Comparison of ENCODE assay signal across 15 cellular contexts in genomic region chr17:55334881-55335523, GRCh38.
A peak's percentile ranks its signal among the peaks of the same experiment; 100 is the strongest.
DNase-seq lines count a peak whose midpoint lies in the region; ATAC-seq, FAIRE-seq and TF ChIP-seq lines count a peak whose summit lies in the region.
"Had no signal": no experiment of that assay in that cellular context is flagged by ENCODE, and none has a peak within 500 bp of the region (broad histone marks: within the 10 kb centered on the region; RNA-seq: fewer than 3 reads in every experiment).

No MANE protein-coding gene starts in this region.

- peak overlapping the region; percentile 48 for H3K4me3 ChIP-seq in HUES48 (ENCODE audit: low read depth, low read length)
- no peak overlapping the region for H3K4me3 ChIP-seq in astrocyte (ENCODE audit: insufficient read depth, low read depth, low read length)
- H3K4me3 ChIP-seq in thyroid gland (replicated peaks in 1 of 3) = no peak overlapping the region
- H3K4me3 ChIP-seq: PC-9 had no signal

- ATAC-seq in HG02798 (IDR thresholded peaks at IDR 0.05; ENCODE audit: poor library complexity, unreplicated experiment) = no peak
- no peak for ATAC-seq in GM19324 (IDR thresholded peaks at IDR 0.05; ENCODE audit: low FRiP score, unreplicated experiment)

- DNase-seq in astrocyte (ENCODE audit: low read depth) (no peak), mesothelial cell of epicardium (ENCODE audit: low spot score in 2 of 2, unreplicated experiment in 2 of 2) (no peak), thyroid gland (peak; percentile 57 to 59), mesenteric fat pad (ENCODE audit: low spot score) (no peak)
- DNase-seq: BE2C; CD8-positive, alpha-beta memory T cell; Kasumi-1; NCI-H1105 treated with DMSO at 0.1 percent for 48 hours; NCI-H187; NCI-H446; NCI-H748 treated with DMSO at 0.1 percent for 48 hours; PC-9 had no signal

- H3K9ac ChIP-seq in HUES48 (ENCODE audit: low read depth, low read length) (no peak overlapping the region), astrocyte (ENCODE audit: low read length) (no peak overlapping the region)

- H3K27me3 ChIP-seq in HUES48 (ENCODE audit: control insufficient read depth, insufficient read depth, low read length) (no peaks in the 10 kb centered on the region), astrocyte (ENCODE audit: insufficient read depth, low read length) (no peaks in the 10 kb centered on the region), thyroid gland (no peaks in the 10 kb centered on the region)
- H3K27me3 ChIP-seq: BE2C had no signal

- no peak for FAIRE-seq in astrocyte (lab: Jason Lieb, UNC)

- H3K4me2 ChIP-seq in astrocyte (ENCODE audit: low read length) = no peak overlapping the region
- H3K4me2 ChIP-seq: PC-9 had no signal

- H3K4me1 Mint-ChIP-seq in astrocyte (ENCODE audit: low read depth, unreplicated experiment) = peaks cover 6% of the 10 kb centered on the region
- peaks cover 20% of the 10 kb centered on the region for H3K4me1 Mint-ChIP-seq in mesothelial cell of epicardium

- H3K27ac ChIP-seq in HUES48 (ENCODE audit: low read depth, low read length) = no peak overlapping the region
- H3K27ac ChIP-seq in astrocyte (ENCODE audit: low read depth, low read length) = no peak overlapping the region
- H3K27ac ChIP-seq in thyroid gland = no peak overlapping the region
- H3K27ac ChIP-seq: PC-9 had no signal

- H2AFZ ChIP-seq in astrocyte (ENCODE audit: low read depth, low read length) = peak overlapping the region; percentile 15
- H2AFZ ChIP-seq: PC-9 had no signal

- H3K4me3 Mint-ChIP-seq in astrocyte (ENCODE audit: unreplicated experiment) (no peak overlapping the region), mesothelial cell of epicardium (no peak overlapping the region)
- H3K4me3 Mint-ChIP-seq: CD8-positive, alpha-beta memory T cell had no signal

- no peaks in the 10 kb centered on the region for H3K36me3 ChIP-seq in HUES48 (ENCODE audit: control insufficient read depth, insufficient read depth, low read length)
- no peaks in the 10 kb centered on the region for H3K36me3 ChIP-seq in astrocyte (ENCODE audit: insufficient read depth, low read length)
- no peaks in the 10 kb centered on the region for H3K36me3 ChIP-seq in thyroid gland
- H3K36me3 ChIP-seq: BE2C had no signal

- WGBS in thyroid gland, 2 donors = 52 to 54% methylated on average over 6 of the region's 6 CpGs

- H3K4me1 ChIP-seq in HUES48 (ENCODE audit: control insufficient read depth, insufficient read depth, low read length) (peaks cover 7% of the 10 kb centered on the region), astrocyte (ENCODE audit: insufficient read depth, low read length) (peaks cover 3% of the 10 kb centered on the region), thyroid gland (peaks cover 0 to 17% of the 10 kb centered on the region in 2 donors)
- H3K4me1 ChIP-seq: BE2C had no signal

- no peaks in the 10 kb centered on the region for H3K79me2 ChIP-seq in astrocyte (ENCODE audit: insufficient read depth, low read length)

- TF ChIP-seq POLR2A in thyroid gland (IDR thresholded peaks at IDR 0.05) = no peak

- no peak overlapping the region for H3K27ac Mint-ChIP-seq in astrocyte (ENCODE audit: unreplicated experiment)
- H3K27ac Mint-ChIP-seq in mesothelial cell of epicardium = peak overlapping the region; percentile 36
- H3K27ac Mint-ChIP-seq: CD8-positive, alpha-beta memory T cell had no signal

- H3K9me3 Mint-ChIP-seq in astrocyte (ENCODE audit: unreplicated experiment) = peaks cover 2% of the 10 kb centered on the region
- no peaks in the 10 kb centered on the region for H3K9me3 Mint-ChIP-seq in mesothelial cell of epicardium

- H3K27me3 Mint-ChIP-seq in astrocyte (ENCODE audit: low read depth, unreplicated experiment) (peaks cover 23% of the 10 kb centered on the region), mesothelial cell of epicardium (ENCODE audit: low read depth) (peaks cover under 1% of the 10 kb centered on the region)

- H3K9me3 ChIP-seq in HUES48 (ENCODE audit: control insufficient read depth, insufficient read depth, low read length) = no peaks in the 10 kb centered on the region
- H3K9me3 ChIP-seq in astrocyte (ENCODE audit: insufficient read depth, low read depth, low read length) = no peaks in the 10 kb centered on the region
- H3K9me3 ChIP-seq in thyroid gland = no peaks in the 10 kb centered on the region
- H3K9me3 ChIP-seq: BE2C had no signal

- H3K36me3 Mint-ChIP-seq in astrocyte (ENCODE audit: low read depth, unreplicated experiment) = no peaks in the 10 kb centered on the region
- no peaks in the 10 kb centered on the region for H3K36me3 Mint-ChIP-seq in mesothelial cell of epicardium

- TF ChIP-seq CTCF in astrocyte (IDR thresholded peaks at IDR 0.05; ENCODE audit: insufficient read depth, low read depth, low read length) = no peak
- TF ChIP-seq CTCF in mesothelial cell of epicardium (IDR thresholded peaks at IDR 0.05; ENCODE audit: unreplicated experiment) = no peak
- no peak for TF ChIP-seq CTCF in thyroid gland (IDR thresholded peaks at IDR 0.05)

- intact Hi-C loops in thyroid gland (cut with DNase I) = no loop called here

- H4K20me1 ChIP-seq in astrocyte (ENCODE audit: insufficient read depth, low read length) = no peaks in the 10 kb centered on the region

Comparison
In these comparisons a context has a peak if more than half of its experiments do, and no peak if none do; other contexts are left out.
1. DNase-seq: peak in thyroid gland (2 of 2); none in astrocyte (single experiment), mesothelial cell of epicardium (0 of 2) and mesenteric fat pad (single experiment).